Comparison of ENCODE assay signal across 9 cellular contexts in the genomic region with DNA sequence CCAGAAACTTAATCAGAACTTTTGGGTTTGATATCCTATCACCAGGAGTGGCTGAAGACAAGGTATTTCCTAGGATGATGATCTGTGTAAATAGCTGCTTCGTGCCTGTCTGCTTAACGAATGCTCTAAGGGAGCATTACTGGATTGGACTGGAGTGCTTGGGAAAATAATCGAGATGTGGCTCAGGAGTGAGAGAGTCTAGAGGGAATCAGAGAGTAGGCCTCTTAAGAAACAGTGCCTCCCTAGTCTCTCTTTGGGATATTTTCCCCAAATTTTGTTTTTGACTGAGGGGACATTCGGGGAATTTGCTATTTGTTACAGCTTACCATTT. TPM values are rescaled to one million over a fixed set of nuclear protein-coding genes. Genes with fewer than 3 reads are reported as not detected.
A peak's percentile ranks its signal among the peaks of the same experiment; 100 is the strongest.
DNase-seq lines count a peak whose midpoint lies in the region; ATAC-seq and TF ChIP-seq lines count a peak whose summit lies in the region.
"Had no signal": no experiment of that assay in that cellular context is flagged by ENCODE, and none has a peak within 500 bp of the region (broad histone marks: within the 10 kb centered on the region; RNA-seq: fewer than 3 reads in every experiment).

No MANE protein-coding gene starts in this region.

- H3K4me3 Mint-ChIP-seq in activated CD4-positive, alpha-beta T cell treated with anti-CD3 and anti-CD28 coated beads for 36 hours = peak overlapping the region; percentile 84
- H3K4me3 Mint-ChIP-seq in mesothelial cell of epicardium = peak overlapping the region; percentile 97

- CTCF ChIA-PET in activated CD4-positive, alpha-beta T cell treated with anti-CD3 and anti-CD28 coated beads for 36 hours (lab: Charles Lee) = interaction anchor here (0.5 to 7.2 kb wide), 17 partner anchors 10 to 286 kb away, joined by 3 to 69 read pairs (median 6); no protein-coding TSS in a partner anchor

- peaks cover 31 to 46% of the 10 kb centered on the region in 2 donors for H3K4me1 ChIP-seq in thyroid gland

- no peaks in the 10 kb centered on the region for H3K27me3 Mint-ChIP-seq in activated CD4-positive, alpha-beta T cell treated with anti-CD3 and anti-CD28 coated beads for 36 hours
- no peaks in the 10 kb centered on the region for H3K27me3 Mint-ChIP-seq in mesothelial cell of epicardium (ENCODE audit: low read depth)

- H3K36me3 ChIP-seq in thyroid gland = no peaks in the 10 kb centered on the region

- H3K9me3 ChIP-seq in thyroid gland = no peaks in the 10 kb centered on the region

- H3K27me3 ChIP-seq in thyroid gland = no peaks in the 10 kb centered on the region

- WGBS in thyroid gland, 2 donors = 57 to 65% methylated on average over 4 of the region's 4 CpGs

- peaks cover 51% of the 10 kb centered on the region for H3K4me1 Mint-ChIP-seq in activated CD4-positive, alpha-beta T cell treated with anti-CD3 and anti-CD28 coated beads for 36 hours
- H3K4me1 Mint-ChIP-seq in mesothelial cell of epicardium = peaks cover 63% of the 10 kb centered on the region

- intact Hi-C loops in activated CD4-positive, alpha-beta T cell treated with anti-CD3 and anti-CD28 coated beads for 36 hours (cut with DNase I, micrococcal nuclease) = loop anchor here (5.0 kb wide), 5 partner anchors 53 to 503 kb away; a partner anchor contains a TSS
- intact Hi-C loops in thyroid gland (cut with DNase I) = loop anchor here (5.0 to 10.0 kb wide), 2 partner anchors 283 to 346 kb away; no protein-coding TSS in a partner anchor

- ATAC-seq in activated CD4-positive, alpha-beta T cell treated with anti-CD3 and anti-CD28 coated beads for 36 hours = no peak
- ATAC-seq in GM21360 (IDR thresholded peaks at IDR 0.05; ENCODE audit: unreplicated experiment) = no peak
- ATAC-seq in HG03432 (IDR thresholded peaks at IDR 0.05; ENCODE audit: unreplicated experiment) = no peak

- TF ChIP-seq POLR2A in thyroid gland (IDR thresholded peaks at IDR 0.05) = no peak

- H3K27ac Mint-ChIP-seq in activated CD4-positive, alpha-beta T cell treated with anti-CD3 and anti-CD28 coated beads for 36 hours = peak overlapping the region; percentile 95
- H3K27ac Mint-ChIP-seq in mesothelial cell of epicardium = peak overlapping the region; percentile 97

- peaks cover 53% of the 10 kb centered on the region for H3K36me3 Mint-ChIP-seq in activated CD4-positive, alpha-beta T cell treated with anti-CD3 and anti-CD28 coated beads for 36 hours (ENCODE audit: low read depth)
- no peaks in the 10 kb centered on the region for H3K36me3 Mint-ChIP-seq in mesothelial cell of epicardium

- peak overlapping the region; percentile 65 to 66 for H3K4me3 ChIP-seq in cardiac fibroblast (replicated peaks in 1 of 2; ENCODE audit: low read depth in 2 of 2, low read length in 2 of 2)
- H3K4me3 ChIP-seq in thyroid gland (replicated peaks in 1 of 3) = peak overlapping the region in 1 of 3 donors; percentile 52

- H3K9me3 Mint-ChIP-seq in activated CD4-positive, alpha-beta T cell treated with anti-CD3 and anti-CD28 coated beads for 36 hours (ENCODE audit: low read depth) = no peaks in the 10 kb centered on the region
- no peaks in the 10 kb centered on the region for H3K9me3 Mint-ChIP-seq in mesothelial cell of epicardium

- POLR2A ChIA-PET in activated CD4-positive, alpha-beta T cell treated with anti-CD3 and anti-CD28 coated beads for 36 hours (lab: Charles Lee) = interaction anchor here (0.6 to 1.9 kb wide), 7 partner anchors 29 to 550 kb away, joined by 3 to 10 read pairs (median 3); a partner anchor contains a TSS

- no peak for DNase-seq in activated CD4-positive, alpha-beta T cell treated with anti-CD3 and anti-CD28 coated beads for 36 hours
- no peak for DNase-seq in activated CD4-positive, alpha-beta T cell treated with anti-CD3 and anti-CD28 coated beads for 4 hours
- DNase-seq in cardiac fibroblast (ENCODE audit: low read depth in 2 of 2) (peak; percentile 63 to 68), mesothelial cell of epicardium (ENCODE audit: low spot score in 2 of 2, unreplicated experiment in 2 of 2) (no peak), thyroid gland (no peak), T1000 (lab: John Stamatoyannopoulos, UW) (no peak)
- DNase-seq: retina had no signal

- H3K27ac ChIP-seq in thyroid gland = peak overlapping the region; percentile 83 to 90 (median 86)

- no peak for TF ChIP-seq CTCF in cardiac fibroblast (IDR thresholded peaks at IDR 0.05; ENCODE audit: low read depth, low read length)
- no peak for TF ChIP-seq CTCF in mesothelial cell of epicardium (IDR thresholded peaks at IDR 0.05; ENCODE audit: unreplicated experiment)
- TF ChIP-seq CTCF in thyroid gland (IDR thresholded peaks at IDR 0.05) = no peak

RNA-seq across cellular contexts. Expression of a gene that starts 2.5 kb away (rescaled TPM):
- total RNA-seq in activated CD4-positive, alpha-beta T cell treated with anti-CD3 and anti-CD28 coated beads for 36 hours = 10 to 100 TPM; 23.9 to 37.1 TPM
- total RNA-seq in mesothelial cell of epicardium (36.4 to 38.4 TPM (median 38.3 TPM) in 3 replicates), thyroid gland (10 to 100 TPM; 19.0 to 36.4 (median 31.4) TPM)

RNA-seq across cellular contexts. Expression of a gene that starts 49.2 kb away (rescaled TPM):
- 10 to 100 TPM; 32.1 to 38.3 TPM for total RNA-seq in activated CD4-positive, alpha-beta T cell treated with anti-CD3 and anti-CD28 coated beads for 36 hours
- total RNA-seq in mesothelial cell of epicardium (25.6 to 27.0 TPM (median 25.8 TPM) in 3 replicates), thyroid gland (10 to 100 TPM; 24.8 to 44.9 (median 28.8) TPM)

RNA-seq across cellular contexts. Expression of a gene that starts 49.3 kb away (rescaled TPM):
- 10 to 100 TPM; 12.9 to 15.7 TPM for total RNA-seq in activated CD4-positive, alpha-beta T cell treated with anti-CD3 and anti-CD28 coated beads for 36 hours
- total RNA-seq in mesothelial cell of epicardium (12.2 to 12.9 TPM (median 12.7 TPM) in 3 replicates), thyroid gland (10 to 100 TPM in 2 of 4 donors, 1 to 10 TPM in 2; 9.4 to 11.6 (median 10.4) TPM)

Comparison
In these comparisons a context has a peak if more than half of its experiments do, and no peak if none do; other contexts are left out.
1. DNase-seq: peak in cardiac fibroblast (2 of 2); none in activated CD4-positive, alpha-beta T cell treated with anti-CD3 and anti-CD28 coated beads for 36 hours (single experiment), activated CD4-positive, alpha-beta T cell treated with anti-CD3 and anti-CD28 coated beads for 4 hours (0 of 2), mesothelial cell of epicardium (0 of 2), thyroid gland (0 of 2) and T1000 (single experiment).